In genomic region chr11:66311470-66311964, GRCh38 we compare ENCODE assay signal across 1 cellular context.
TF ChIP-seq lines count a peak whose summit lies in the region.

No MANE protein-coding gene starts in this region.

TF ChIP-seq in IMR-90, 13 proteins besides CTCF, POLR2A, EP300 and RAD21 (continued from another document):
- TF ChIP-seq MXI1 (IDR thresholded peaks at IDR 0.05; ENCODE audit: borderline replicate concordance, low read depth, low read length) (no peak), NFE2L2 (IDR thresholded peaks at IDR 0.05; ENCODE audit: low read depth, low read length) (no peak), MAFK (IDR thresholded peaks at IDR 0.05; ENCODE audit: low read depth, low read length) (no peak), BHLHE40 (IDR thresholded peaks at IDR 0.05; ENCODE audit: low read depth, low read length) (no peak), CHD1 (IDR thresholded peaks at IDR 0.05; ENCODE audit: low read depth, low read length) (no peak), SMC3 (IDR thresholded peaks at IDR 0.05; ENCODE audit: low read depth, low read length) (no peak)
